8 cellular contexts compared by ENCODE assay signal in the genomic region with DNA sequence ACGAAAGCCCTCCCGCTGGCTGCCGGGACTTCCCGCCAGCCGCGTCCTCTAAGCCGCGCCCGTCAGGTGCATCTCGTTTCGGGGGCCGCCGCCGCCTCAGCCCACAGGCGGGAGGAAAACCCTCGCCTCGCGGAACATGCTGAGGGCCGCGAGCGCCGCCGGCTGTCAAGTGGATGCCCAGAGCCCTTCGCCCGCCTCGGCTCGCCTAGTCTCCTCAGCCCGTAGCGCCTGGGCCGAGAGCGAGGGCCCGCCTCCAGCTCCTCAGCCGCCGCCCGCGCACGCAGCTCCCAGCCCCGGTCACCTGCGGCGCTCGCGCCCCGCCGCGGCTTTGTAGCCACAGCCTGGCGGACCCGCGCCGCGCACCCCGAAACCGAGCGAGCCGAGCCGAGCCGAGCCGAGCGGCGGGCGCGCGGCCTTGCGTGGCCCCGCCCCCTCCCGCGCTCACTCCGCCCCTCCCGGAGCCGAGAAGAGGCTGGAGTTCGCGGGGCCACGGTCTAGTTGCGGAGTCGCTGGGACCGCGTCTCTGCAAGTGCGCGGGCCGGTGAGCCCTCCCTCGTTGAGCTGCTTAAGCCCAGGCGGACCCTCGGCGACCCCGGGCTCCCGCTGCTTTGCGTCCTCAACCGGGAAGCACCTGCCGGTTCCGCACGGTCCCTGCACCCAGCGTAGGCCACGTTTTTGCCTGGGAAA. TPM values are rescaled to one million over a fixed set of nuclear protein-coding genes. Genes with fewer than 3 reads are reported as not detected.
DNase-seq lines count a peak whose midpoint lies in the region; ATAC-seq and TF ChIP-seq lines count a peak whose summit lies in the region.

A gene (minus strand): TSS at position 382 of the 687 bp plus-strand sequence. CDS start 450 bp downstream, outside the sequence.

- no TSS peak for BruUV-seq in PC-9 (replicated peaks; lab: Mats Ljungman, UMichigan)

- peak within 1 kb of the TSS; percentile 88 for H3K4me2 ChIP-seq in PC-9
- H3K4me2 ChIP-seq in fibroblast of lung (ENCODE audit: extremely low read depth, insufficient read depth, low read length): peak within 1 kb of the TSS; percentile 79

- H3K36me3 Mint-ChIP-seq in activated T-helper 1 cell treated with anti-CD3 and anti-CD28 coated beads, Interleukin-12 subunit alpha, Interleukin-12 subunit beta, Interleukin-2, Interleukin-4 antibody, amounts not matched to agents 30 ng/mL and 10 ng/mL and 1 ng/mL, durations not matched to agents 14 hours and 24 hours and 36 hours (ENCODE audit: low read depth): no peaks in the 10 kb centered on the region
- no peaks in the 10 kb centered on the region for H3K36me3 Mint-ChIP-seq in naive thymus-derived CD8-positive, alpha-beta T cell
- no peaks in the 10 kb centered on the region for H3K36me3 Mint-ChIP-seq in stimulated activated memory B cell treated with anti-CD40 and anti-IgM and Interleukin-4, amounts not matched to agents 10 μg/mL and 1 μg/mL and 100 μg/mL, for 72 hours

- H4K20me1 ChIP-seq in PC-9 (ENCODE audit: insufficient read depth): no peaks in the 10 kb centered on the region
- no peaks in the 10 kb centered on the region for H4K20me1 ChIP-seq in fibroblast of lung (ENCODE audit: control insufficient read depth, extremely low read depth, insufficient read depth, low read length)

- no peaks in the 10 kb centered on the region for H3F3A ChIP-seq in PC-9 (ENCODE audit: insufficient read depth, low read depth)

- peak within 1 kb of the TSS; percentile 36 for H3K9ac ChIP-seq in fibroblast of lung (ENCODE audit: insufficient read depth, low read length)

- no peaks in the 10 kb centered on the region for H3K9me2 ChIP-seq in PC-9 (ENCODE audit: insufficient read depth)

- H3K27ac Mint-ChIP-seq in activated T-helper 1 cell treated with anti-CD3 and anti-CD28 coated beads, Interleukin-12 subunit alpha, Interleukin-12 subunit beta, Interleukin-2, Interleukin-4 antibody, amounts not matched to agents 30 ng/mL and 10 ng/mL and 1 ng/mL, durations not matched to agents 14 hours and 24 hours and 36 hours: peak within 1 kb of the TSS; percentile 71
- H3K27ac Mint-ChIP-seq in naive thymus-derived CD8-positive, alpha-beta T cell: peak within 1 kb of the TSS; percentile 38 to 94 (median 91)
- H3K27ac Mint-ChIP-seq in stimulated activated memory B cell treated with anti-CD40 and anti-IgM and Interleukin-4, amounts not matched to agents 10 μg/mL and 1 μg/mL and 100 μg/mL, for 72 hours: peak within 1 kb of the TSS; percentile 86

- H3K4me3 ChIP-seq in PC-9 (peak within 1 kb of the TSS; percentile 63), fibroblast of lung (replicated peaks in 1 of 4; ENCODE audit: control extremely low read depth in 1 of 4, insufficient read depth in 1 of 4, low read depth in 3 of 4, low read length in 4 of 4) (peak within 1 kb of the TSS; percentile 57 to 74 (median 66))

- H3K36me3 ChIP-seq in PC-9 (ENCODE audit: low read depth) (no peaks in the 10 kb centered on the region), fibroblast of lung (ENCODE audit: control insufficient read depth, insufficient read depth, low read length) (no peaks in the 10 kb centered on the region)

- POLR2A ChIA-PET in PC-9 (lab: Charles Lee; ENCODE audit: unreplicated experiment): interaction anchor here (0.6 kb wide), 1 partner anchor 24 kb away, joined by 3 read pairs; no protein-coding TSS in a partner anchor
- POLR2A ChIA-PET in naive thymus-derived CD8-positive, alpha-beta T cell (lab: Charles Lee): interaction anchor here (0.9 to 2.3 kb wide), 2 partner anchors 32 to 1591 kb away, joined by 4 to 21 read pairs; a partner anchor contains a TSS

- peaks cover 13% of the 10 kb centered on the region for H3K4me1 Mint-ChIP-seq in activated T-helper 1 cell treated with anti-CD3 and anti-CD28 coated beads, Interleukin-12 subunit alpha, Interleukin-12 subunit beta, Interleukin-2, Interleukin-4 antibody, amounts not matched to agents 30 ng/mL and 10 ng/mL and 1 ng/mL, durations not matched to agents 14 hours and 24 hours and 36 hours (ENCODE audit: low read depth)
- H3K4me1 Mint-ChIP-seq in naive thymus-derived CD8-positive, alpha-beta T cell: peaks cover 5 to 29% (median 22%) of the 10 kb centered on the region in 4 donors
- H3K4me1 Mint-ChIP-seq in stimulated activated memory B cell treated with anti-CD40 and anti-IgM and Interleukin-4, amounts not matched to agents 10 μg/mL and 1 μg/mL and 100 μg/mL, for 72 hours: peaks cover 23% of the 10 kb centered on the region

- H3K79me2 ChIP-seq in PC-9 (ENCODE audit: low read depth) (no peaks in the 10 kb centered on the region), fibroblast of lung (ENCODE audit: control insufficient read depth, insufficient read depth, low read length) (no peaks in the 10 kb centered on the region)

- peak within 1 kb of the TSS; percentile 82 for H3K4me3 Mint-ChIP-seq in activated T-helper 1 cell treated with anti-CD3 and anti-CD28 coated beads, Interleukin-12 subunit alpha, Interleukin-12 subunit beta, Interleukin-2, Interleukin-4 antibody, amounts not matched to agents 30 ng/mL and 10 ng/mL and 1 ng/mL, durations not matched to agents 14 hours and 24 hours and 36 hours
- peak within 1 kb of the TSS; percentile 82 to 93 (median 90) for H3K4me3 Mint-ChIP-seq in naive thymus-derived CD8-positive, alpha-beta T cell
- peak within 1 kb of the TSS; percentile 89 for H3K4me3 Mint-ChIP-seq in stimulated activated memory B cell treated with anti-CD40 and anti-IgM and Interleukin-4, amounts not matched to agents 10 μg/mL and 1 μg/mL and 100 μg/mL, for 72 hours

- intact Hi-C loops in PC-9 (cut with micrococcal nuclease; ENCODE audit: unreplicated experiment): loop anchor here (2.0 kb wide), 1 partner anchor 32 kb away; a partner anchor contains a TSS
- intact Hi-C loops in activated T-helper 1 cell treated with anti-CD3 and anti-CD28 coated beads, Interleukin-12 subunit alpha, Interleukin-12 subunit beta, Interleukin-2, Interleukin-4 antibody, amounts not matched to agents 30 ng/mL and 10 ng/mL and 1 ng/mL, durations not matched to agents 14 hours and 24 hours and 36 hours (cut with micrococcal nuclease): loop anchor here (1.0 to 10.0 kb wide), 6 partner anchors 32 to 1162 kb away; a partner anchor contains a TSS

- no peaks in the 10 kb centered on the region for H3K4me1 ChIP-seq in PC-9 (replicated peaks; ENCODE audit: insufficient read depth)
- H3K4me1 ChIP-seq in fibroblast of lung (ENCODE audit: control insufficient read depth, extremely low read depth, insufficient read depth, low read length): no peaks in the 10 kb centered on the region

- peak; percentile 94 for ATAC-seq in GM21526 (IDR thresholded peaks at IDR 0.05; ENCODE audit: low FRiP score, unreplicated experiment)
- ATAC-seq in naive thymus-derived CD8-positive, alpha-beta T cell: peak; percentile 80 to 84
- peak; percentile 94 for ATAC-seq in stimulated activated memory B cell treated with anti-CD40 and anti-IgM and Interleukin-4, amounts not matched to agents 10 μg/mL and 1 μg/mL and 100 μg/mL, for 72 hours

- CTCF ChIA-PET in PC-9 (lab: Charles Lee): no interaction called here

- TF ChIP-seq CTCF in PC-9 (conservative IDR thresholded peaks at IDR 0.05) (no peak), fibroblast of lung (conservative IDR thresholded peaks at IDR 0.05 in 1 of 2, IDR thresholded peaks at IDR 0.05 in 1 of 2; ENCODE audit: low read depth in 1 of 2, low read length in 2 of 2) (peak in 1 of 2 donors; percentile 45)

- peaks cover 31% of the 10 kb centered on the region for H3K27me3 Mint-ChIP-seq in activated T-helper 1 cell treated with anti-CD3 and anti-CD28 coated beads, Interleukin-12 subunit alpha, Interleukin-12 subunit beta, Interleukin-2, Interleukin-4 antibody, amounts not matched to agents 30 ng/mL and 10 ng/mL and 1 ng/mL, durations not matched to agents 14 hours and 24 hours and 36 hours (ENCODE audit: insufficient read depth)
- H3K27me3 Mint-ChIP-seq in naive thymus-derived CD8-positive, alpha-beta T cell: peaks cover 0 to 13% (median 0%) of the 10 kb centered on the region in 5 donors
- no peaks in the 10 kb centered on the region for H3K27me3 Mint-ChIP-seq in stimulated activated memory B cell treated with anti-CD40 and anti-IgM and Interleukin-4, amounts not matched to agents 10 μg/mL and 1 μg/mL and 100 μg/mL, for 72 hours

- H3K9me3 ChIP-seq in PC-9 (ENCODE audit: insufficient read depth, low read depth) (no peaks in the 10 kb centered on the region), fibroblast of lung (ENCODE audit: control insufficient read depth, insufficient read depth, low read depth, low read length) (no peaks in the 10 kb centered on the region)

- H3K27ac ChIP-seq in PC-9 (no peak within 1 kb of the TSS), fibroblast of lung (ENCODE audit: insufficient read depth, low read length) (no peak within 1 kb of the TSS)

- H2AFZ ChIP-seq in PC-9: peak within 1 kb of the TSS; percentile 91
- H2AFZ ChIP-seq in fibroblast of lung (ENCODE audit: low read length): peak within 1 kb of the TSS; percentile 76

- DNase-seq in DMS114 treated with DMSO at 0.1 percent for 48 hours (lab: John Stamatoyannopoulos, UW; ENCODE audit: unreplicated experiment) (peak; percentile 36), HuH-7.5 (ENCODE audit: low spot score) (peak; percentile 44), PC-9 (peak; percentile 61 to 62), fibroblast of lung (ENCODE audit: low read depth in 2 of 2) (peak; percentile 54 to 64)
- DNase-seq in activated T-helper 1 cell treated with anti-CD3 and anti-CD28 coated beads, Interleukin-12 subunit alpha, Interleukin-12 subunit beta, Interleukin-2, Interleukin-4 antibody, amounts not matched to agents 30 ng/mL and 10 ng/mL and 1 ng/mL, durations not matched to agents 14 hours and 24 hours and 36 hours (ENCODE audit: low spot score): peak; percentile 75
- DNase-seq in naive thymus-derived CD8-positive, alpha-beta T cell: peak; percentile 74 to 89 (median 85)

- H3K27me3 ChIP-seq in PC-9 (ENCODE audit: insufficient read depth, low read depth) (no peaks in the 10 kb centered on the region), fibroblast of lung (ENCODE audit: control insufficient read depth, insufficient read depth, low read length) (no peaks in the 10 kb centered on the region)

- no peaks in the 10 kb centered on the region for H3K9me3 Mint-ChIP-seq in activated T-helper 1 cell treated with anti-CD3 and anti-CD28 coated beads, Interleukin-12 subunit alpha, Interleukin-12 subunit beta, Interleukin-2, Interleukin-4 antibody, amounts not matched to agents 30 ng/mL and 10 ng/mL and 1 ng/mL, durations not matched to agents 14 hours and 24 hours and 36 hours
- H3K9me3 Mint-ChIP-seq in naive thymus-derived CD8-positive, alpha-beta T cell: no peaks in the 10 kb centered on the region
- no peaks in the 10 kb centered on the region for H3K9me3 Mint-ChIP-seq in stimulated activated memory B cell treated with anti-CD40 and anti-IgM and Interleukin-4, amounts not matched to agents 10 μg/mL and 1 μg/mL and 100 μg/mL, for 72 hours

RNA-seq across cellular contexts. Expression of the gene that starts here (rescaled TPM):
- total RNA-seq in PC-9 (2021): 0.43 and 0.46 TPM in 2 replicates
- total RNA-seq in activated T-helper 1 cell treated with anti-CD3 and anti-CD28 coated beads, Interleukin-12 subunit alpha, Interleukin-12 subunit beta, Interleukin-2, Interleukin-4 antibody, amounts not matched to agents 30 ng/mL and 10 ng/mL and 1 ng/mL, durations not matched to agents 14 hours and 24 hours and 36 hours: 1.5 and 1.7 TPM in 2 replicates
- total RNA-seq in fibroblast of lung: 0.66 and 0.77 TPM in 2 replicates
- 0.10 and 0.43 TPM in 2 replicates for polyA plus RNA-seq in fibroblast of lung
- 0.14 and 0.55 TPM in 2 replicates for polyA plus RNA-seq in fibroblast of lung (2012)
- not detected in 2 replicates for polyA minus RNA-seq in fibroblast of lung (ENCODE audit: low replicate concordance)
- 1 to 10 TPM; 7.3 to 7.5 TPM for total RNA-seq in naive thymus-derived CD8-positive, alpha-beta T cell
- 1 to 10 TPM in 1 of 3 donors, under 1 TPM in 2; 0.23 to 1.1 (median 0.76) TPM for polyA plus RNA-seq in naive thymus-derived CD8-positive, alpha-beta T cell

Comparison
In these comparisons a context has a peak if more than half of its experiments do, and no peak if none do; other contexts are left out.
1. Peak in DNase-seq, H3K4me3 ChIP-seq and H3K4me2 ChIP-seq in PC-9; RNA of the gene not detected or under 1 TPM.
2. Peak in DNase-seq, H3K4me3 ChIP-seq, H3K9ac ChIP-seq and H3K4me2 ChIP-seq in fibroblast of lung; RNA of the gene not detected or under 1 TPM.